In genomic region chr14:50831704-50832130, GRCh38 we compare ENCODE assay signal across 8 cellular contexts. TPM values are rescaled to one million over a fixed set of nuclear protein-coding genes. Genes with fewer than 3 reads are reported as not detected.
DNase-seq lines count a peak whose midpoint lies in the region; ATAC-seq and FAIRE-seq lines count a peak whose summit lies in the region.

No MANE protein-coding gene starts in this region.

- no CpG with 5 or more reads among the region's 11 CpGs for WGBS in trophoblast cell (ENCODE audit: extremely low coverage, insufficient coverage, insufficient read length)

- ATAC-seq in esophagus mucosa: no peak

- H3K4me1 ChIP-seq in trophoblast cell (ENCODE audit: control insufficient read depth in 1 of 2, insufficient read depth in 2 of 2, low read length in 2 of 2): peaks cover 4 to 7% of the 10 kb centered on the region in 2 experiments

- H2BK5ac ChIP-seq in trophoblast cell (ENCODE audit: low read depth, low read length, poor library complexity): no peak overlapping the region

- no peak overlapping the region for H4K91ac ChIP-seq in trophoblast cell (ENCODE audit: low read depth, low read length)

- no peak for FAIRE-seq in RCC 7860 (lab: Jason Lieb, UNC)

- peak overlapping the region; percentile 93 for H3K4me2 ChIP-seq in trophoblast cell (ENCODE audit: low read length)

- H3K9me3 ChIP-seq in trophoblast cell (ENCODE audit: insufficient read depth, low read depth, low read length): no peaks in the 10 kb centered on the region

- peaks cover 6% of the 10 kb centered on the region for H3K79me1 ChIP-seq in trophoblast cell (ENCODE audit: low read length)

- no peak overlapping the region for H3K23ac ChIP-seq in trophoblast cell (ENCODE audit: low read length)

- no peak for DNase-seq in H7
- peak; percentile 35 for DNase-seq in SK-N-DZ (ENCODE audit: low spot score)
- DNase-seq in fibroblast of peridontal ligament (ENCODE audit: extremely low read depth): peak; percentile 22
- peak in 1 of 2 donors; percentile 37 for DNase-seq in trophoblast cell
- DNase-seq in NOMO-1 treated with dmso at 0.1 percent for 144 hours (lab: John Stamatoyannopoulos, UW; ENCODE audit: unreplicated experiment): no peak
- no peak for DNase-seq in RCC 7860 (ENCODE audit: low spot score)
- no peak for DNase-seq in NCI-H510A treated with DMSO at 0.1 percent for 48 hours (lab: John Stamatoyannopoulos, UW)

- H3K18ac ChIP-seq in trophoblast cell (ENCODE audit: low read length): no peak overlapping the region

- H3K27ac ChIP-seq in trophoblast cell (ENCODE audit: low read depth, low read length): no peak overlapping the region

- H3K14ac ChIP-seq in trophoblast cell (ENCODE audit: low read length): no peak overlapping the region

- no peak overlapping the region for H3K4ac ChIP-seq in trophoblast cell (ENCODE audit: low read depth, low read length)

- peak overlapping the region; percentile 71 for H3K4me3 ChIP-seq in H7 (ENCODE audit: insufficient read depth, low read depth, low read length)
- peak overlapping the region; percentile 87 for H3K4me3 ChIP-seq in trophoblast cell (ENCODE audit: low read depth, low read length)

- H2BK120ac ChIP-seq in trophoblast cell (ENCODE audit: insufficient read depth, low read length, poor library complexity): no peak overlapping the region

- no peak overlapping the region for H4K8ac ChIP-seq in trophoblast cell (ENCODE audit: low read depth, low read length)

- no peak overlapping the region for H2BK12ac ChIP-seq in trophoblast cell (ENCODE audit: low read length)

- H2AK5ac ChIP-seq in trophoblast cell (ENCODE audit: low read length): no peak overlapping the region

- no peak overlapping the region for H4K12ac ChIP-seq in trophoblast cell (ENCODE audit: low read depth, low read length)

- H3K9ac ChIP-seq in trophoblast cell (ENCODE audit: low read length): no peak overlapping the region

- H3K36me3 ChIP-seq in H7 (replicated peaks; ENCODE audit: control insufficient read depth, insufficient read depth, low read length) (no peaks in the 10 kb centered on the region), trophoblast cell (ENCODE audit: control insufficient read depth in 1 of 2, insufficient read depth in 2 of 2, low read length in 2 of 2) (no peaks in the 10 kb centered on the region)

- H3K27me3 ChIP-seq in H7 (ENCODE audit: control insufficient read depth, insufficient read depth, low read length) (peaks cover 59% of the 10 kb centered on the region), trophoblast cell (ENCODE audit: insufficient read depth, low read length) (peaks cover 22% of the 10 kb centered on the region)

- H3K79me2 ChIP-seq in trophoblast cell (ENCODE audit: control insufficient read depth, insufficient read depth, low read length, poor library complexity): peaks cover 3% of the 10 kb centered on the region

- H2AFZ ChIP-seq in trophoblast cell (ENCODE audit: insufficient read depth, low read length, poor library complexity): no peak overlapping the region

RNA-seq across cellular contexts. Expression of gene NIN, which starts 0.8 kb away (rescaled TPM):
- total RNA-seq in H7 (2014; rRNA removed; shearing (Covaris generic)): 8.5 and 14.2 TPM in 2 replicates
- polyA plus RNA-seq in SK-N-DZ (2014; cell fraction: cytosol; rRNA removed): 11.7 and 22.0 TPM in 2 replicates
- 17.3 and 21.4 TPM in 2 replicates for polyA plus RNA-seq in SK-N-DZ (2014; cell fraction: nucleus; rRNA removed)
- 9.6 TPM in 2 replicates for polyA plus RNA-seq in trophoblast cell (2013)
- 31.9 TPM for total RNA-seq in esophagus mucosa

RNA-seq across cellular contexts. Expression of gene ABHD12B, which starts 40.1 kb away (rescaled TPM):
- total RNA-seq in H7 (2014; rRNA removed; shearing (Covaris generic)): 9.6 and 19.3 TPM in 2 replicates
- polyA plus RNA-seq in SK-N-DZ (2014; cell fraction: cytosol; rRNA removed): not detected in 2 replicates
- 0.40 TPM in 1 of 2 replicates, not detected in the other for polyA plus RNA-seq in SK-N-DZ (2014; cell fraction: nucleus; rRNA removed)
- not detected in 2 replicates for polyA plus RNA-seq in trophoblast cell (2013)
- 0.32 TPM for total RNA-seq in esophagus mucosa

Comparison
In these comparisons a context has a peak if more than half of its experiments do, and no peak if none do; other contexts are left out.
1. DNase-seq: peak in SK-N-DZ (single experiment) and fibroblast of peridontal ligament (single experiment); none in H7 (single experiment), NOMO-1 treated with dmso at 0.1 percent for 144 hours (single experiment), RCC 7860 (single experiment) and NCI-H510A treated with DMSO at 0.1 percent for 48 hours (single experiment).